1 cellular context compared by ENCODE assay signal in genomic region chr1:203076031-203076511, GRCh38.
A peak's percentile ranks its signal among the peaks of the same experiment; 100 is the strongest.
TF ChIP-seq lines count a peak whose summit lies in the region.

No MANE protein-coding gene starts in this region.

TF ChIP-seq in K562, 482 proteins besides CTCF, POLR2A, EP300 and RAD21 (continued from another document):
- no peak for TF ChIP-seq FOXP4 (CRISPR knock-in tag; IDR thresholded peaks at IDR 0.05; ENCODE audit: borderline replicate concordance)
- TF ChIP-seq GATA2 (CRISPR knock-in tag; IDR thresholded peaks at IDR 0.05), result peak; percentile 37; the same call in 1 of the 2 replicates
- no peak; the same call in 1 of the 2 replicates for TF ChIP-seq ZKSCAN8 (CRISPR knock-in tag; IDR thresholded peaks at IDR 0.05)
- no peak for TF ChIP-seq ZNF764 (CRISPR knock-in tag; IDR thresholded peaks at IDR 0.05; ENCODE audit: low read depth)
- no peak for TF ChIP-seq TGIF2 (CRISPR knock-in tag; IDR thresholded peaks at IDR 0.05)
- TF ChIP-seq NFIC (IDR thresholded peaks at IDR 0.05), result no peak
- no peak for TF ChIP-seq CTBP1 (IDR thresholded peaks at IDR 0.05; ENCODE audit: borderline replicate concordance)
- TF ChIP-seq ZNF830 (CRISPR knock-in tag; IDR thresholded peaks at IDR 0.05), result no peak
- TF ChIP-seq MTA2 (IDR thresholded peaks at IDR 0.05; ENCODE audit: low read depth), result no peak
- no peak for TF ChIP-seq ZNF23 (CRISPR knock-in tag; IDR thresholded peaks at IDR 0.05)
- TF ChIP-seq U2AF1 (optimal IDR thresholded peaks at IDR 0.05; ENCODE audit: low read depth, low read length), result no peak
- TF ChIP-seq TCF3 (CRISPR knock-in tag; IDR thresholded peaks at IDR 0.05), result peak; percentile 57; the same call in 1 of the 2 replicates
- TF ChIP-seq KLF16 (IDR thresholded peaks at IDR 0.05), result no peak
- no peak for TF ChIP-seq MBD1 (CRISPR knock-in tag; IDR thresholded peaks at IDR 0.05)
- peak; percentile 36 for TF ChIP-seq CBFA2T3 (IDR thresholded peaks at IDR 0.05)
- no peak for TF ChIP-seq POLR3A (IDR thresholded peaks at IDR 0.05; ENCODE audit: borderline replicate concordance, extremely low read depth, insufficient read depth, insufficient read length)
- no peak for TF ChIP-seq RBM22 (IDR thresholded peaks at IDR 0.05; ENCODE audit: low read depth, low read length, poor library complexity, severe bottlenecking)
- no peak for TF ChIP-seq KHSRP (IDR thresholded peaks at IDR 0.05)
- no peak for TF ChIP-seq IRF9 (tag; IDR thresholded peaks at IDR 0.05)
- TF ChIP-seq SAP30 (IDR thresholded peaks at IDR 0.05; ENCODE audit: borderline replicate concordance, insufficient read depth, low read depth, low read length, poor library complexity, severe bottlenecking), result no peak
- TF ChIP-seq ZNF318 (IDR thresholded peaks at IDR 0.05; ENCODE audit: borderline replicate concordance in 1 of 2, low read depth in 1 of 2), result no peak
- TF ChIP-seq SMARCA5 (IDR thresholded peaks at IDR 0.05), result no peak
- TF ChIP-seq FUS (optimal IDR thresholded peaks at IDR 0.05; ENCODE audit: low read depth, low read length), result no peak
- no peak for TF ChIP-seq HCFC1 (IDR thresholded peaks at IDR 0.05; ENCODE audit: low read depth, low read length)
- TF ChIP-seq MCM3 (IDR thresholded peaks at IDR 0.05), result no peak
- TF ChIP-seq NCOA1 (IDR thresholded peaks at IDR 0.05; ENCODE audit: low read depth), result no peak
- TF ChIP-seq DMBX1 (CRISPR knock-in tag; IDR thresholded peaks at IDR 0.05; ENCODE audit: borderline replicate concordance), result no peak
- TF ChIP-seq ARID1B (IDR thresholded peaks at IDR 0.05), result peak; percentile 19; the same call in 1 of the 2 replicates
- 0 out of 2 replicates have a peak, but pooled peaks have one; percentile 11 for TF ChIP-seq SPI1 (IDR thresholded peaks at IDR 0.05; ENCODE audit: borderline replicate concordance, low read depth, low read length)
- TF ChIP-seq HNRNPLL (IDR thresholded peaks at IDR 0.05; ENCODE audit: low read depth, low read length, poor library complexity, severe bottlenecking), result no peak
- TF ChIP-seq E2F5 (CRISPR knock-in tag; IDR thresholded peaks at IDR 0.05), result no peak
- TF ChIP-seq ERF (CRISPR knock-in tag; IDR thresholded peaks at IDR 0.05), result no peak
- TF ChIP-seq PTTG1 (tag; IDR thresholded peaks at IDR 0.05; ENCODE audit: low read depth), result no peak
- TF ChIP-seq ZNF584 (CRISPR knock-in tag; IDR thresholded peaks at IDR 0.05; ENCODE audit: low read depth), result no peak
- TF ChIP-seq THAP7 (CRISPR knock-in tag; IDR thresholded peaks at IDR 0.05), result no peak
